In genomic region chr7:129188372-129188891, GRCh38 we compare ENCODE assay signal across 1 cellular context.
A peak's percentile ranks its signal among the peaks of the same experiment; 100 is the strongest.
TF ChIP-seq lines count a peak whose summit lies in the region.

Gene SMO (plus strand): TSS chr7:129188633. CDS start chr7:129189152, 519 bp downstream.

TF ChIP-seq in HepG2, 621 proteins besides CTCF, POLR2A, EP300 and RAD21 (continued from another document and continues in another):
- TF ChIP-seq ZGPAT (CRISPR knock-in tag; IDR thresholded peaks at IDR 0.05) (peak; percentile 50; the same call in 1 of the 2 replicates), NFIB (CRISPR knock-in tag; IDR thresholded peaks at IDR 0.05; ENCODE audit: borderline replicate concordance) (no peak), SOX5 (CRISPR knock-in tag; IDR thresholded peaks at IDR 0.05; ENCODE audit: borderline replicate concordance) (no peak), ZFYVE20 (CRISPR knock-in tag; IDR thresholded peaks at IDR 0.05; ENCODE audit: borderline replicate concordance, low read depth) (no peak), ZNF205 (CRISPR knock-in tag; IDR thresholded peaks at IDR 0.05) (no peak), REST (IDR thresholded peaks at IDR 0.05; ENCODE audit: borderline replicate concordance in 1 of 2, low read depth in 1 of 2, low read length in 2 of 2) (no peak), GTF2F1 (IDR thresholded peaks at IDR 0.05; ENCODE audit: low read length) (no peak), JUN (CRISPR knock-in tag; IDR thresholded peaks at IDR 0.05) (no peak), TEAD3 (CRISPR knock-in tag; optimal IDR thresholded peaks at IDR 0.05; ENCODE audit: borderline replicate concordance) (peak; percentile 89), TBX3 (IDR thresholded peaks at IDR 0.05; ENCODE audit: borderline replicate concordance) (no peak), SP2 (CRISPR knock-in tag; IDR thresholded peaks at IDR 0.05) (no peak), SAFB2 (CRISPR knock-in tag; IDR thresholded peaks at IDR 0.05; ENCODE audit: borderline replicate concordance, low read depth) (no peak), ZBTB7A (CRISPR knock-in tag; IDR thresholded peaks at IDR 0.05) (no peak), BCL6 (CRISPR knock-in tag; IDR thresholded peaks at IDR 0.05) (peak; percentile 51), KLF13 (CRISPR knock-in tag; IDR thresholded peaks at IDR 0.05) (no peak), ZBTB42 (CRISPR knock-in tag; IDR thresholded peaks at IDR 0.05) (no peak), AGO2 (optimal IDR thresholded peaks at IDR 0.05; ENCODE audit: low read depth, low read length) (no peak), POGK (CRISPR knock-in tag; conservative IDR thresholded peaks at IDR 0.05) (0 out of 2 replicates have a peak, but pooled peaks have one; percentile 47), ONECUT2 (CRISPR knock-in tag; IDR thresholded peaks at IDR 0.05) (no peak), YEATS2 (CRISPR knock-in tag; IDR thresholded peaks at IDR 0.05; ENCODE audit: borderline replicate concordance) (peak; percentile 32; the same call in 1 of the 2 replicates), ZMAT3 (CRISPR knock-in tag; conservative IDR thresholded peaks at IDR 0.05) (no peak), KDM1A (CRISPR knock-in tag; IDR thresholded peaks at IDR 0.05) (no peak), KIAA2018 (CRISPR knock-in tag; IDR thresholded peaks at IDR 0.05; ENCODE audit: borderline replicate concordance) (no peak), ZBTB34 (CRISPR knock-in tag; IDR thresholded peaks at IDR 0.05) (no peak), ZNF577 (CRISPR knock-in tag; IDR thresholded peaks at IDR 0.05; ENCODE audit: borderline replicate concordance, low read depth) (no peak), ZNF703 (CRISPR knock-in tag; IDR thresholded peaks at IDR 0.05; ENCODE audit: borderline replicate concordance) (no peak), MEIS1 (CRISPR knock-in tag; IDR thresholded peaks at IDR 0.05; ENCODE audit: borderline replicate concordance) (no peak), PHF21A (CRISPR knock-in tag; IDR thresholded peaks at IDR 0.05) (peak; percentile 28; the same call in 1 of the 2 replicates), ZNF710 (CRISPR knock-in tag; IDR thresholded peaks at IDR 0.05; ENCODE audit: borderline replicate concordance) (no peak), POLR2AphosphoS2 (IDR thresholded peaks at IDR 0.05; ENCODE audit: low read depth, low read length) (no peak), RFX5 (IDR thresholded peaks at IDR 0.05; ENCODE audit: low read depth, low read length) (no peak), ZNF605 (CRISPR knock-in tag; IDR thresholded peaks at IDR 0.05) (peak; percentile 44; the same call in 1 of the 2 replicates), ZNF335 (CRISPR knock-in tag; IDR thresholded peaks at IDR 0.05) (no peak), ZNF317 (CRISPR knock-in tag; IDR thresholded peaks at IDR 0.05) (no peak), ELK4 (CRISPR knock-in tag; IDR thresholded peaks at IDR 0.05; ENCODE audit: borderline replicate concordance) (no peak), ETV5 (CRISPR knock-in tag; IDR thresholded peaks at IDR 0.05; ENCODE audit: borderline replicate concordance) (0 out of 2 replicates have a peak, but pooled peaks have one; percentile 11), HDAC2 (CRISPR knock-in tag; IDR thresholded peaks at IDR 0.05) (no peak), KDM5B (CRISPR knock-in tag; IDR thresholded peaks at IDR 0.05; ENCODE audit: borderline replicate concordance) (peak; percentile 46), CENPX (CRISPR knock-in tag; IDR thresholded peaks at IDR 0.05) (no peak), EZH2 (conservative IDR thresholded peaks at IDR 0.05; ENCODE audit: low read depth, low read length) (no peak), NRL (CRISPR knock-in tag; IDR thresholded peaks at IDR 0.05; ENCODE audit: borderline replicate concordance) (no peak), HOXA7 (CRISPR knock-in tag; IDR thresholded peaks at IDR 0.05) (no peak), MTA1 (CRISPR knock-in tag; IDR thresholded peaks at IDR 0.05; ENCODE audit: borderline replicate concordance) (peak; percentile 50; the same call in 1 of the 2 replicates), MLX (CRISPR knock-in tag; IDR thresholded peaks at IDR 0.05) (no peak), ZNF558 (CRISPR knock-in tag; IDR thresholded peaks at IDR 0.05; ENCODE audit: borderline replicate concordance) (no peak)
